In genomic region chrX:31316340-31316991, GRCh38 we compare ENCODE assay signal across 20 cellular contexts.
"Had no signal": no experiment of that assay in that cellular context is flagged by ENCODE, and none has a peak within 500 bp of the region (broad histone marks: within the 10 kb centered on the region; RNA-seq: fewer than 3 reads in every experiment).

No MANE protein-coding gene starts in this region.

- H3K4me1 ChIP-seq: upper lobe of right lung had no signal

- ATAC-seq: effector memory CD8-positive, alpha-beta T cell; esophagus mucosa; left lung; natural killer cell; upper lobe of right lung; WTC11 had no signal

- H3K27ac ChIP-seq: left lung, upper lobe of right lung had no signal

- H3K9me3 ChIP-seq: left lung, upper lobe of right lung had no signal

- H3K4me1 Mint-ChIP-seq: activated naive CD8-positive, alpha-beta T cell treated with anti-CD3 and anti-CD28 coated beads for 36 hours; natural killer cell had no signal

- H3K27me3 ChIP-seq: left lung, upper lobe of right lung had no signal

- H3K9me3 Mint-ChIP-seq: activated naive CD8-positive, alpha-beta T cell treated with anti-CD3 and anti-CD28 coated beads for 36 hours; WTC11 had no signal

- H3K4me3 Mint-ChIP-seq: activated naive CD8-positive, alpha-beta T cell treated with anti-CD3 and anti-CD28 coated beads for 36 hours; activated T-cell treated with anti-CD3 and anti-CD28 coated beads, Interleukin-2, amount 50 U/mL, for 24 hours; effector memory CD8-positive, alpha-beta T cell; natural killer cell; WTC11 had no signal

- H3K27me3 Mint-ChIP-seq: activated naive CD8-positive, alpha-beta T cell treated with anti-CD3 and anti-CD28 coated beads for 36 hours; effector memory CD8-positive, alpha-beta T cell; progenitor cell of endocrine pancreas had no signal

- H3K36me3 ChIP-seq: left lung, upper lobe of right lung had no signal

- DNase-seq: activated CD4-positive, alpha-beta T cell treated with anti-CD3 and anti-CD28 coated beads, Interleukin-2, amount 50 U/mL, for 4 hours; activated CD8-positive, alpha-beta memory T cell treated with anti-CD3 and anti-CD28 coated beads for 24 hours; activated CD8-positive, alpha-beta memory T cell treated with anti-CD3 and anti-CD28 coated beads, Interleukin-2, amount 50 U/mL, for 4 hours; activated naive CD4-positive, alpha-beta T cell treated with Interleukin-2 at 50 U/mL for 16 hours; activated naive CD8-positive, alpha-beta T cell treated with anti-CD3 and anti-CD28 coated beads for 36 hours; activated T-cell treated with anti-CD3 and anti-CD28 coated beads, Interleukin-2, amount 50 U/mL, for 24 hours; central memory CD4-positive, alpha-beta T cell; effector memory CD8-positive, alpha-beta T cell; foreskin melanocyte; left lung; mammary epithelial cell; midbrain; natural killer cell; retina; stimulated activated CD4-positive, alpha-beta T cell treated with anti-CD3 and anti-CD28 coated beads, Interleukin-4, amount 100 ng/mL, for 24 hours; stimulated activated naive CD4-positive, alpha-beta T cell treated with Interleukin-2 at 50 U/mL for 16 hours; upper lobe of right lung had no signal

- H3K36me3 Mint-ChIP-seq: activated naive CD8-positive, alpha-beta T cell treated with anti-CD3 and anti-CD28 coated beads for 36 hours; natural killer cell; WTC11 had no signal

- H3K4me3 ChIP-seq: left lung, upper lobe of right lung had no signal
